ENCODE assay signal across 8 cellular contexts in genomic region chr19:37303591-37304171, GRCh38.
DNase-seq lines count a peak whose midpoint lies in the region; ATAC-seq and TF ChIP-seq lines count a peak whose summit lies in the region.

No MANE protein-coding gene starts in this region.

- peak overlapping the region; percentile 73 for H3K27ac Mint-ChIP-seq in stimulated activated naive B cell treated with anti-CD40 and anti-IgM and Interleukin-4, amounts not matched to agents 10 μg/mL and 1 μg/mL and 100 μg/mL, for 72 hours

- TF ChIP-seq CTCF in dorsolateral prefrontal cortex (IDR thresholded peaks at IDR 0.05 in 54 of 56, conservative IDR thresholded peaks at IDR 0.05 in 2 of 56; ENCODE audit: low read depth in 1 of 56, partially characterized antibody in 56 of 56), result no peak
- TF ChIP-seq CTCF in lung (IDR thresholded peaks at IDR 0.05; ENCODE audit: control extremely low read depth, extremely low read depth), result no peak
- TF ChIP-seq CTCF in PC-3 (conservative IDR thresholded peaks at IDR 0.05; ENCODE audit: low read depth, low read length), result no peak

- no peak for ATAC-seq in lung (ENCODE audit: insufficient read depth, low FRiP score)
- peak in 1 of 2 donors; percentile 27 for ATAC-seq in stimulated activated naive B cell treated with anti-CD40 and anti-IgM and Interleukin-4, amounts not matched to agents 10 μg/mL and 1 μg/mL and 100 μg/mL, for 72 hours (replicated peaks)
- ATAC-seq in PC-3, result no peak

- peaks cover 9 to 12% of the 10 kb centered on the region in 2 donors for H3K9me3 Mint-ChIP-seq in stimulated activated naive B cell treated with anti-CD40 and anti-IgM and Interleukin-4, amounts not matched to agents 10 μg/mL and 1 μg/mL and 100 μg/mL, for 72 hours

- peaks cover 0 to 4% of the 10 kb centered on the region in 2 donors for H3K36me3 Mint-ChIP-seq in stimulated activated naive B cell treated with anti-CD40 and anti-IgM and Interleukin-4, amounts not matched to agents 10 μg/mL and 1 μg/mL and 100 μg/mL, for 72 hours

- H3K27ac ChIP-seq in HUES64 (ENCODE audit: low read depth, low read length) (no peak overlapping the region), dorsolateral prefrontal cortex (peak overlapping the region in 5 of 59 donors; percentile 16 to 54 (median 37)), lung (ENCODE audit: low read depth in 1 of 2, low read length in 1 of 2) (no peak overlapping the region), PC-3 (ENCODE audit: low read length) (no peak overlapping the region)
- no peak overlapping the region for H3K27ac ChIP-seq in effector memory CD4-positive, alpha-beta T cell (ENCODE audit: insufficient read depth, low read length, poor library complexity, severe bottlenecking)

- CTCF ChIA-PET in PC-3 (lab: Charles Lee), result no interaction called here

- peak overlapping the region; percentile 74 to 82 for H3K4me3 Mint-ChIP-seq in stimulated activated naive B cell treated with anti-CD40 and anti-IgM and Interleukin-4, amounts not matched to agents 10 μg/mL and 1 μg/mL and 100 μg/mL, for 72 hours

- H3K9me2 ChIP-seq in PC-3 (replicated peaks; ENCODE audit: low read length), result no peaks in the 10 kb centered on the region

- POLR2A ChIA-PET in PC-3 (lab: Charles Lee; ENCODE audit: unreplicated experiment), result no interaction called here

- H3K79me2 ChIP-seq in PC-3 (ENCODE audit: low read length), result no peaks in the 10 kb centered on the region

- peak overlapping the region; percentile 67 for H3K4me3 ChIP-seq in HUES64 (ENCODE audit: low read length)
- H3K4me3 ChIP-seq in dorsolateral prefrontal cortex, result peak overlapping the region; percentile 15 to 75 (median 58)
- peak overlapping the region; percentile 11 for H3K4me3 ChIP-seq in lung
- H3K4me3 ChIP-seq in PC-3 (ENCODE audit: low read length), result no peak overlapping the region
- H3K4me3 ChIP-seq in effector memory CD4-positive, alpha-beta T cell (ENCODE audit: insufficient read depth, low read depth, low read length, poor library complexity, severe bottlenecking), result no peak overlapping the region

- H3K9me3 ChIP-seq in HUES64 (ENCODE audit: insufficient read depth, low read depth, low read length) (peaks cover 23% of the 10 kb centered on the region), lung (ENCODE audit: control insufficient read depth in 2 of 2, insufficient read depth in 1 of 2, low read length in 1 of 2) (peaks cover 0 to 38% of the 10 kb centered on the region in 2 donors), PC-3 (ENCODE audit: low read length) (no peaks in the 10 kb centered on the region)
- no peaks in the 10 kb centered on the region for H3K9me3 ChIP-seq in effector memory CD4-positive, alpha-beta T cell (ENCODE audit: control insufficient read depth, low read length)

- H3K27me3 Mint-ChIP-seq in stimulated activated naive B cell treated with anti-CD40 and anti-IgM and Interleukin-4, amounts not matched to agents 10 μg/mL and 1 μg/mL and 100 μg/mL, for 72 hours, result peaks cover 11 to 18% of the 10 kb centered on the region in 2 donors

- H3K4me1 Mint-ChIP-seq in stimulated activated naive B cell treated with anti-CD40 and anti-IgM and Interleukin-4, amounts not matched to agents 10 μg/mL and 1 μg/mL and 100 μg/mL, for 72 hours, result peaks cover 6 to 7% of the 10 kb centered on the region in 2 donors

- no peak overlapping the region for H2AFZ ChIP-seq in PC-3 (ENCODE audit: low read length)

- intact Hi-C loops in dorsolateral prefrontal cortex (cut with DNase I) (no loop called here), PC-3 (cut with micrococcal nuclease) (no loop called here)

- H4K20me1 ChIP-seq in PC-3 (ENCODE audit: low read length), result no peaks in the 10 kb centered on the region

- DNase-seq in dorsolateral prefrontal cortex (no peak), lung (ENCODE audit: low spot score) (no peak), NCI-H524 treated with DMSO at 0.1 percent for 48 hours (lab: John Stamatoyannopoulos, UW) (no peak), UCSD-AML1 (lab: John Stamatoyannopoulos, UW; ENCODE audit: unreplicated experiment) (no peak), PC-3 (no peak)
- DNase-seq in stimulated activated naive B cell treated with anti-CD40 and anti-IgM and Interleukin-4, amounts not matched to agents 10 μg/mL and 1 μg/mL and 100 μg/mL, for 72 hours, result no peak
- no peak for DNase-seq in effector memory CD4-positive, alpha-beta T cell

- 75% methylated on average over 35 of the region's 36 CpGs for WGBS in HUES64
- 58 to 73% methylated on average over 36 of the region's 36 CpGs for WGBS in lung, 2 donors

- no peak overlapping the region for H3K4me2 ChIP-seq in PC-3 (ENCODE audit: low read length)

- no peaks in the 10 kb centered on the region for H3F3A ChIP-seq in PC-3 (ENCODE audit: low read length, unreplicated experiment)

- no TSS peak for BruUV-seq in PC-3 (replicated peaks; lab: Mats Ljungman, UMichigan)

- H3K4me1 ChIP-seq in HUES64 (ENCODE audit: insufficient read depth, low read length) (no peaks in the 10 kb centered on the region), lung (ENCODE audit: control insufficient read depth in 2 of 2, insufficient read depth in 2 of 2, low read length in 2 of 2) (no peaks in the 10 kb centered on the region), PC-3 (ENCODE audit: insufficient read depth, low read length) (no peaks in the 10 kb centered on the region)
- H3K4me1 ChIP-seq in effector memory CD4-positive, alpha-beta T cell (ENCODE audit: control insufficient read depth, insufficient read depth, low read length, poor library complexity, severe bottlenecking), result no peaks in the 10 kb centered on the region

- H3K9ac ChIP-seq in HUES64 (ENCODE audit: low read depth, low read length) (peak overlapping the region; percentile 46; the same call in 1 of the 2 replicates), PC-3 (ENCODE audit: low read length) (no peak overlapping the region)

- H3K36me3 ChIP-seq in HUES64 (ENCODE audit: insufficient read depth, low read length), result no peaks in the 10 kb centered on the region
- H3K36me3 ChIP-seq in lung (ENCODE audit: control insufficient read depth in 2 of 2, insufficient read depth in 2 of 2, low read length in 2 of 2), result no peaks in the 10 kb centered on the region
- no peaks in the 10 kb centered on the region for H3K36me3 ChIP-seq in PC-3 (ENCODE audit: low read depth, low read length)
- H3K36me3 ChIP-seq in effector memory CD4-positive, alpha-beta T cell (ENCODE audit: control insufficient read depth, insufficient read depth, low read length), result no peaks in the 10 kb centered on the region

- H3K27me3 ChIP-seq in HUES64 (ENCODE audit: insufficient read depth, low read length) (peaks cover 4% of the 10 kb centered on the region), dorsolateral prefrontal cortex (no peaks in the 10 kb centered on the region), lung (ENCODE audit: control insufficient read depth, insufficient read depth) (no peaks in the 10 kb centered on the region), PC-3 (ENCODE audit: low read length) (no peaks in the 10 kb centered on the region)
- H3K27me3 ChIP-seq in effector memory CD4-positive, alpha-beta T cell (replicated peaks; ENCODE audit: control insufficient read depth, insufficient read depth, low read length, poor library complexity, severe bottlenecking), result no peaks in the 10 kb centered on the region

Comparison
In these comparisons a context has a peak if more than half of its experiments do, and no peak if none do; other contexts are left out.
1. H3K4me3 ChIP-seq: peak in HUES64 (single experiment), dorsolateral prefrontal cortex (59 of 59) and lung (single experiment); none in PC-3 (single experiment) and effector memory CD4-positive, alpha-beta T cell (single experiment).